1 cellular context compared by ENCODE assay signal in genomic region chr6:100354736-100355641, GRCh38.
A peak's percentile ranks its signal among the peaks of the same experiment; 100 is the strongest.
TF ChIP-seq lines count a peak whose summit lies in the region.

No MANE protein-coding gene starts in this region.

TF ChIP-seq in HepG2, 621 proteins besides CTCF, POLR2A, EP300 and RAD21 (continued from another document):
- peak; percentile 73; the same call in 1 of the 2 replicates for TF ChIP-seq ZNF281 (CRISPR knock-in tag; IDR thresholded peaks at IDR 0.05; ENCODE audit: borderline replicate concordance)
